19 cellular contexts compared by ENCODE assay signal in the genomic region with DNA sequence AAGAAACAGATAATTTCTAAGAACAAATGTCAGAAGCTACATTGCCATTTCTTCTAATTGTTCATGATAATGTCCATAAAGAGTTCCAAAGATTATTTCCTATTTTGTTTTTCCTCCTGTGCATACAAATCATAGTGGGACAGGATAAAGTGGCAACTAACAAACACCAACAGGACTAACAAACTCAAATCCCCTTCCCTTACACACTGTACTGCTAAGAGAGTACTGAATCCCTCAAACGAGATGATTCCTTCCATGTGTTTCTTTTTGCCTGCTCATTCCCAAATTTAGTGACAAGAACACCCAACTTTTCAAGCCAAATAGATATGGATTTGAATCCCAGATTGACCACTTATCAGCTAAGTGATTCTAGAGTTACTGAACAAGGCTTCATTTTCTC. TPM values are rescaled to one million over a fixed set of nuclear protein-coding genes. Genes with fewer than 3 reads are reported as not detected.
DNase-seq lines count a peak whose midpoint lies in the region; ATAC-seq, FAIRE-seq and TF ChIP-seq lines count a peak whose summit lies in the region.
"Had no signal": no experiment of that assay in that cellular context is flagged by ENCODE, and none has a peak within 500 bp of the region (broad histone marks: within the 10 kb centered on the region; RNA-seq: fewer than 3 reads in every experiment).

No MANE protein-coding gene starts in this region.

- no peaks in the 10 kb centered on the region for H3K27me3 Mint-ChIP-seq in memory B cell
- no peaks in the 10 kb centered on the region for H3K27me3 Mint-ChIP-seq in stimulated activated naive B cell treated with anti-CD40 and anti-IgM and Interleukin-4, amounts not matched to agents 10 μg/mL and 1 μg/mL and 100 μg/mL, for 72 hours
- H3K27me3 Mint-ChIP-seq in CD4-positive, alpha-beta T cell = no peaks in the 10 kb centered on the region

- no peak for TF ChIP-seq RAD21 in HepG2 (CRISPR knock-in tag; IDR thresholded peaks at IDR 0.05)

- POLR2A ChIA-PET in HepG2 (lab: Yijun Ruan, JAX) = no interaction called here
- POLR2A ChIA-PET in CD4-positive, alpha-beta T cell (lab: Charles Lee) = no interaction called here

- no peak overlapping the region for H3K4me3 Mint-ChIP-seq in memory B cell
- no peak overlapping the region for H3K4me3 Mint-ChIP-seq in stimulated activated naive B cell treated with anti-CD40 and anti-IgM and Interleukin-4, amounts not matched to agents 10 μg/mL and 1 μg/mL and 100 μg/mL, for 72 hours
- H3K4me3 Mint-ChIP-seq in CD4-positive, alpha-beta T cell = no peak overlapping the region
- H3K4me3 Mint-ChIP-seq: CD8-positive, alpha-beta memory T cell had no signal

- TF ChIP-seq CTCF in HepG2 (CRISPR knock-in tag; IDR thresholded peaks at IDR 0.05) = no peak
- no peak for TF ChIP-seq CTCF in right lobe of liver (IDR thresholded peaks at IDR 0.05)
- no peak for TF ChIP-seq CTCF in CD4-positive, alpha-beta T cell (IDR thresholded peaks at IDR 0.05)

- H3K36me3 Mint-ChIP-seq in memory B cell = peaks cover 17% of the 10 kb centered on the region
- H3K36me3 Mint-ChIP-seq in stimulated activated naive B cell treated with anti-CD40 and anti-IgM and Interleukin-4, amounts not matched to agents 10 μg/mL and 1 μg/mL and 100 μg/mL, for 72 hours = peaks cover 15 to 44% of the 10 kb centered on the region in 2 donors
- no peaks in the 10 kb centered on the region for H3K36me3 Mint-ChIP-seq in CD4-positive, alpha-beta T cell (ENCODE audit: low read depth)
- H3K36me3 Mint-ChIP-seq: CD8-positive, alpha-beta memory T cell had no signal

- H3K4me1 ChIP-seq in HepG2 (ENCODE audit: insufficient read depth, low read length) = peaks cover 21% of the 10 kb centered on the region
- peaks cover 0 to 16% (median 4%) of the 10 kb centered on the region in 4 donors for H3K4me1 ChIP-seq in right lobe of liver
- H3K4me1 ChIP-seq in Karpas-422 (ENCODE audit: low read length) = peaks cover 44% of the 10 kb centered on the region

- H3K79me2 ChIP-seq in HepG2 (ENCODE audit: insufficient read depth, low read length) (peaks cover 47% of the 10 kb centered on the region), Karpas-422 (ENCODE audit: low read length) (peaks cover 99% of the 10 kb centered on the region)

- H3K27me3 ChIP-seq in HepG2 (ENCODE audit: control insufficient read depth in 1 of 2, insufficient read depth in 2 of 2, low read length in 2 of 2) (no peaks in the 10 kb centered on the region), right lobe of liver (no peaks in the 10 kb centered on the region), Karpas-422 (ENCODE audit: low read length) (no peaks in the 10 kb centered on the region)
- H3K27me3 ChIP-seq in CD4-positive, alpha-beta T cell (ENCODE audit: control insufficient read depth, insufficient read depth, low read length) = no peaks in the 10 kb centered on the region
- H3K27me3 ChIP-seq: BLaER1 treated with 17β-estradiol and CSF1 and Interleukin-3, amounts not matched to agents 10 nM and 100 nM had no signal

- H3K9me3 ChIP-seq in HepG2 (ENCODE audit: low read length) = no peaks in the 10 kb centered on the region
- no peaks in the 10 kb centered on the region for H3K9me3 ChIP-seq in right lobe of liver
- no peaks in the 10 kb centered on the region for H3K9me3 ChIP-seq in Karpas-422 (ENCODE audit: low read length)
- H3K9me3 ChIP-seq in CD4-positive, alpha-beta T cell (ENCODE audit: control insufficient read depth, low read length) = no peaks in the 10 kb centered on the region

- 87% methylated on average over 1 of the region's 1 CpG for WGBS in HepG2 (ENCODE audit: low lambda C conversion rate)
- whole genome bisulfite sequencing in right lobe of liver (ENCODE audit: insufficient coverage, low coverage, low lambda C conversion rate, missing lambda C conversion rate) = 75% methylated on average over 1 of the region's 1 CpG

- TF ChIP-seq POLR2A in HepG2 (IDR thresholded peaks at IDR 0.05; ENCODE audit: insufficient read depth in 1 of 2, low read depth in 2 of 2, low read length in 2 of 2) (no peak), right lobe of liver (IDR thresholded peaks at IDR 0.05) (no peak)

- in situ Hi-C loops in HepG2 (cut with HindIII; ENCODE audit: extremely low pct_ligation_motif_present, low pct_unique_long_range_greater_than_20kb) = no loop called here

- H3K27ac ChIP-seq in HepG2 (ENCODE audit: extremely low read length, insufficient read depth, low read length) (no peak overlapping the region), right lobe of liver (no peak overlapping the region), Karpas-422 (ENCODE audit: low read length) (peak overlapping the region; percentile 12; the same call in 1 of the 2 replicates)
- H3K27ac ChIP-seq in CD4-positive, alpha-beta T cell (ENCODE audit: low read depth, low read length) = no peak overlapping the region
- H3K27ac ChIP-seq: BLaER1 treated with 17β-estradiol and CSF1 and Interleukin-3, amounts not matched to agents 10 nM and 100 nM; GM23248 had no signal

- H3K4me1 Mint-ChIP-seq in memory B cell = peaks cover 43% of the 10 kb centered on the region
- peaks cover 47 to 80% of the 10 kb centered on the region in 2 donors for H3K4me1 Mint-ChIP-seq in stimulated activated naive B cell treated with anti-CD40 and anti-IgM and Interleukin-4, amounts not matched to agents 10 μg/mL and 1 μg/mL and 100 μg/mL, for 72 hours
- H3K4me1 Mint-ChIP-seq in CD4-positive, alpha-beta T cell (ENCODE audit: low read depth) = peaks cover 40% of the 10 kb centered on the region

- H3K4me2 ChIP-seq in HepG2 (ENCODE audit: low read depth, low read length) (no peak overlapping the region), Karpas-422 (ENCODE audit: low read depth, low read length, poor library complexity, severe bottlenecking) (peak overlapping the region; percentile 18)
- H3K4me2 ChIP-seq: BLaER1 treated with 17β-estradiol and CSF1 and Interleukin-3, amounts not matched to agents 10 nM and 100 nM had no signal

- no peak for DNase-seq in HepG2 (ENCODE audit: low spot score)
- DNase-seq in right lobe of liver = no peak
- no peak for DNase-seq in Karpas-422
- DNase-seq in memory B cell (ENCODE audit: low spot score in 2 of 2) = no peak
- DNase-seq in stimulated activated naive B cell treated with anti-CD40 and anti-IgM and Interleukin-4, amounts not matched to agents 10 μg/mL and 1 μg/mL and 100 μg/mL, for 72 hours = no peak
- DNase-seq in NCI-H524 (lab: John Stamatoyannopoulos, UW) = no peak
- no peak for DNase-seq in CD4-positive, alpha-beta T cell
- DNase-seq: 8988T; CD8-positive, alpha-beta memory T cell; COR-L47; DMS 273 treated with DMSO at 0.1 percent for 48 hours; DMS53; GDM1; GM23248 had no signal

- H3K9ac ChIP-seq in HepG2 (ENCODE audit: insufficient read depth, low read depth, low read length) (no peak overlapping the region), Karpas-422 (ENCODE audit: low read length) (no peak overlapping the region)
- H3K9ac ChIP-seq: BLaER1 treated with 17β-estradiol and CSF1 and Interleukin-3, amounts not matched to agents 10 nM and 100 nM; GM23248 had no signal

- ATAC-seq in HepG2 = no peak
- ATAC-seq in right lobe of liver = no peak
- ATAC-seq in memory B cell (ENCODE audit: low read depth) = no peak
- no peak for ATAC-seq in stimulated activated naive B cell treated with anti-CD40 and anti-IgM and Interleukin-4, amounts not matched to agents 10 μg/mL and 1 μg/mL and 100 μg/mL, for 72 hours (replicated peaks)
- ATAC-seq in CD4-positive, alpha-beta T cell (ENCODE audit: poor library complexity) = no peak
- ATAC-seq in HG03342 (IDR thresholded peaks at IDR 0.05; ENCODE audit: unreplicated experiment) = no peak
- ATAC-seq: HCT116 had no signal

- no peaks in the 10 kb centered on the region for H4K20me1 ChIP-seq in HepG2 (ENCODE audit: insufficient read depth, low read length)
- no peaks in the 10 kb centered on the region for H4K20me1 ChIP-seq in Karpas-422 (ENCODE audit: insufficient read depth, low read depth, low read length)

- H2AFZ ChIP-seq in HepG2 (ENCODE audit: low read length) (no peak overlapping the region), Karpas-422 (ENCODE audit: low read length) (no peak overlapping the region)
- H2AFZ ChIP-seq: GM23248 had no signal

- H3K36me3 ChIP-seq in HepG2 (replicated peaks in 1 of 2; ENCODE audit: control insufficient read depth in 1 of 2, insufficient read depth in 2 of 2, low read length in 2 of 2) (no peaks in the 10 kb centered on the region), right lobe of liver (no peaks in the 10 kb centered on the region), Karpas-422 (ENCODE audit: insufficient read depth, low read length) (no peaks in the 10 kb centered on the region)

- CTCF ChIA-PET in HepG2 (lab: Yijun Ruan, JAX; ENCODE audit: low intra/inter-chr PET ratio, low total read pairs) = no interaction called here
- CTCF ChIA-PET in CD4-positive, alpha-beta T cell (lab: Charles Lee) = interaction anchor here (1.0 to 1.8 kb wide), 3 partner anchors 16 to 97 kb away, joined by 3 to 5 read pairs (median 3); no protein-coding TSS in a partner anchor

- BruUV-seq in HepG2 (replicated peaks; lab: Mats Ljungman, UMichigan) = no TSS peak

- intact Hi-C loops in HepG2 (cut with micrococcal nuclease; ENCODE audit: unreplicated experiment) (no loop called here), right lobe of liver (cut with DNase I) (no loop called here)
- intact Hi-C loops in CD4-positive, alpha-beta T cell (cut with DNase I, micrococcal nuclease) = no loop called here

- no peaks in the 10 kb centered on the region for H3K9me2 ChIP-seq in Karpas-422 (replicated peaks; ENCODE audit: insufficient read depth, low read length)

- no peak overlapping the region for H3K4me3 ChIP-seq in HepG2 (replicated peaks in 1 of 3; ENCODE audit: insufficient read depth in 1 of 3, low read depth in 2 of 3, low read length in 3 of 3)
- H3K4me3 ChIP-seq in right lobe of liver = no peak overlapping the region
- H3K4me3 ChIP-seq in Karpas-422 (ENCODE audit: low read length) = no peak overlapping the region
- H3K4me3 ChIP-seq: BLaER1 treated with 17β-estradiol and CSF1 and Interleukin-3, amounts not matched to agents 10 nM and 100 nM; GM23248 had no signal

- FAIRE-seq in HepG2 (lab: Jason Lieb, UNC) = no peak
- FAIRE-seq: GM12892, GM18507 had no signal

- TF ChIP-seq EP300 in HepG2 (IDR thresholded peaks at IDR 0.05; ENCODE audit: low read depth in 2 of 2, low read length in 2 of 2) (no peak), HepG2 (CRISPR knock-in tag; IDR thresholded peaks at IDR 0.05; ENCODE audit: borderline replicate concordance) (no peak)

- peaks cover 3% of the 10 kb centered on the region for H3K9me3 Mint-ChIP-seq in memory B cell
- peaks cover 0 to 9% of the 10 kb centered on the region in 2 donors for H3K9me3 Mint-ChIP-seq in stimulated activated naive B cell treated with anti-CD40 and anti-IgM and Interleukin-4, amounts not matched to agents 10 μg/mL and 1 μg/mL and 100 μg/mL, for 72 hours
- no peaks in the 10 kb centered on the region for H3K9me3 Mint-ChIP-seq in CD4-positive, alpha-beta T cell
- H3K9me3 Mint-ChIP-seq: CD8-positive, alpha-beta memory T cell had no signal

- peak overlapping the region; percentile 63 for H3K27ac Mint-ChIP-seq in memory B cell
- peak overlapping the region; percentile 42 for H3K27ac Mint-ChIP-seq in stimulated activated naive B cell treated with anti-CD40 and anti-IgM and Interleukin-4, amounts not matched to agents 10 μg/mL and 1 μg/mL and 100 μg/mL, for 72 hours
- no peak overlapping the region for H3K27ac Mint-ChIP-seq in CD4-positive, alpha-beta T cell
- H3K27ac Mint-ChIP-seq: CD8-positive, alpha-beta memory T cell had no signal

RNA-seq across cellular contexts. Expression of a gene that starts 15.2 kb away (rescaled TPM):
- total RNA-seq in HepG2 (2016; rRNA removed; fragmentation: Illumina TruSeq; extraction: Trizol) (38.5 and 46.1 TPM in 2 replicates), right lobe of liver (10 to 100 TPM in 1 of 6 experiments, 1 to 10 TPM in 5; 5.3 to 10.2 (median 8.3) TPM)
- total RNA-seq in HepG2 (2016; cell fraction: cytosol; rRNA removed; fragmentation: Illumina TruSeq; extraction: Trizol; ENCODE audit: low read depth) = 27.5 and 31.8 TPM in 2 replicates
- 37.6 and 46.6 TPM in 2 replicates for total RNA-seq in HepG2 (2016; cell fraction: insoluble cytoplasmic fraction; rRNA removed; fragmentation: Illumina TruSeq; extraction: Trizol)
- total RNA-seq in HepG2 (2016; cell fraction: membrane; rRNA removed; fragmentation: Illumina TruSeq; extraction: Trizol) = 52.4 and 62.5 TPM in 2 replicates
- 36.3 and 39.1 TPM in 2 replicates for total RNA-seq in HepG2 (2016; cell fraction: nucleus; rRNA removed; fragmentation: Illumina TruSeq; extraction: Trizol)
- 12.4 and 14.5 TPM in 2 replicates for polyA plus RNA-seq in HepG2 (2011; rRNA removed)
- polyA plus RNA-seq in HepG2 (2011; cell fraction: cytosol; rRNA removed) = 6.8 and 8.8 TPM in 2 replicates
- polyA plus RNA-seq in HepG2 (2011; cell fraction: nucleus; rRNA removed) = 5.9 and 6.5 TPM in 2 replicates
- 19.9 and 21.4 TPM in 2 replicates for polyA plus RNA-seq in HepG2 (2012)
- polyA plus RNA-seq in HepG2 (2016; cell fraction: cytosol; fragmentation: Illumina TruSeq; extraction: Trizol; ENCODE audit: low read depth) = 22.1 and 23.5 TPM in 2 replicates
- 42.0 and 44.1 TPM in 2 replicates for polyA plus RNA-seq in HepG2 (2016; cell fraction: insoluble cytoplasmic fraction; fragmentation: Illumina TruSeq; extraction: Trizol; ENCODE audit: low read depth)
- polyA plus RNA-seq in HepG2 (2016; cell fraction: membrane; fragmentation: Illumina TruSeq; extraction: Trizol; ENCODE audit: low read depth) = 36.4 and 38.7 TPM in 2 replicates
- 28.7 and 36.9 TPM in 2 replicates for polyA plus RNA-seq in HepG2 (2016; cell fraction: nucleus; fragmentation: Illumina TruSeq; extraction: Trizol; ENCODE audit: insufficient read depth, low read depth)
- 17.6 and 26.8 TPM in 2 replicates for polyA minus RNA-seq in HepG2 (2011; rRNA and poly(A)+ RNA removed; ENCODE audit: low replicate concordance)
- 11.6 and 11.7 TPM in 2 replicates for polyA minus RNA-seq in HepG2 (2011; cell fraction: cytosol; rRNA and poly(A)+ RNA removed)
- 30.8 and 31.4 TPM in 2 replicates for polyA minus RNA-seq in HepG2 (2011; cell fraction: nucleus; rRNA and poly(A)+ RNA removed)
- total RNA-seq in Karpas-422 (2014; rRNA removed; shearing (Covaris generic); ENCODE audit: low replicate concordance) = 129 and 137 TPM in 2 replicates
- 10 to 100 TPM; 10.9 to 12.0 TPM for total RNA-seq in CD4-positive, alpha-beta T cell
